10 cellular contexts compared by ENCODE assay signal in genomic region chr10:46523881-46524470, GRCh38. TPM values are rescaled to one million over a fixed set of nuclear protein-coding genes. Genes with fewer than 3 reads are reported as not detected.
DNase-seq lines count a peak whose midpoint lies in the region; ATAC-seq lines count a peak whose summit lies in the region.
"Had no signal": no experiment of that assay in that cellular context is flagged by ENCODE, and none has a peak within 500 bp of the region (broad histone marks: within the 10 kb centered on the region; RNA-seq: fewer than 3 reads in every experiment).

No MANE protein-coding gene starts in this region.

- intact Hi-C loops in left colon (cut with DNase I, micrococcal nuclease): no loop called here

- DNase-seq in A172 (ENCODE audit: low spot score) (peak; percentile 90), H4 (ENCODE audit: low spot score) (peak; percentile 92), amniotic stem cell (lab: John Stamatoyannopoulos, UW) (peak; percentile 57), left colon (peak; percentile 27 to 50), DMS114 treated with DMSO at 0.1 percent for 48 hours (lab: John Stamatoyannopoulos, UW; ENCODE audit: unreplicated experiment) (no peak)
- no peak for DNase-seq in stimulated activated CD4-positive, alpha-beta T cell treated with anti-CD3 and anti-CD28 coated beads, Interleukin-4, amount 100 ng/mL, for 1 hour
- DNase-seq: stimulated activated naive CD4-positive, alpha-beta T cell treated with Interleukin-2 at 50 U/mL for 16 hours had no signal

- ATAC-seq in left colon (peak; percentile 21), GM21423 (IDR thresholded peaks at IDR 0.05; ENCODE audit: unreplicated experiment) (no peak), HG03139 (IDR thresholded peaks at IDR 0.05; ENCODE audit: unreplicated experiment) (no peak)

RNA-seq across cellular contexts. Expression of gene GPRIN2, which starts 32.5 kb away (rescaled TPM):
- not detected in 2 replicates for total RNA-seq in A172 (2014; rRNA removed; shearing (Covaris generic))
- not detected in 2 replicates for total RNA-seq in H4 (2014; rRNA removed; shearing (Covaris generic))
- total RNA-seq in left colon: 10 to 100 TPM; 35.9 to 56.7 TPM

RNA-seq across cellular contexts. Expression of gene SYT15, which starts 55.0 kb away (rescaled TPM):
- not detected in 2 replicates for total RNA-seq in A172 (2014; rRNA removed; shearing (Covaris generic))
- total RNA-seq in H4 (2014; rRNA removed; shearing (Covaris generic)): 0.17 and 3.0 TPM in 2 replicates
- 1 to 10 TPM; 1.4 to 2.2 TPM for total RNA-seq in left colon

RNA-seq across cellular contexts. Expression of gene NPY4R, which starts 58.2 kb away (rescaled TPM):
- 0.09 and 0.17 TPM in 2 replicates for total RNA-seq in A172 (2014; rRNA removed; shearing (Covaris generic))
- total RNA-seq in H4 (2014; rRNA removed; shearing (Covaris generic)): not detected in 2 replicates
- total RNA-seq in left colon: 1 to 10 TPM; 3.1 to 9.5 TPM
- total RNA-seq: frontal cortex had no signal

Comparison
In these comparisons a context has a peak if more than half of its experiments do, and no peak if none do; other contexts are left out.
1. DNase-seq: peak in A172 (single experiment), H4 (single experiment), amniotic stem cell (single experiment) and left colon (2 of 2); none in DMS114 treated with DMSO at 0.1 percent for 48 hours (single experiment) and stimulated activated CD4-positive, alpha-beta T cell treated with anti-CD3 and anti-CD28 coated beads, Interleukin-4, amount 100 ng/mL, for 1 hour (single experiment).
2. RNA of gene GPRIN2, which starts 32.5 kb away (total RNA-seq): 35.9 to 56.7 TPM in left colon; not detected in A172 and not detected in H4; every median in the first group is over 10 times any median in the second.